Comparison of ENCODE assay signal across 15 cellular contexts in genomic region chr5:6900828-6901227, GRCh38.
DNase-seq lines count a peak whose midpoint lies in the region; ATAC-seq, FAIRE-seq and TF ChIP-seq lines count a peak whose summit lies in the region.
"Had no signal": no experiment of that assay in that cellular context is flagged by ENCODE, and none has a peak within 500 bp of the region (broad histone marks: within the 10 kb centered on the region; RNA-seq: fewer than 3 reads in every experiment).

No MANE protein-coding gene starts in this region.

- H3K27me3 ChIP-seq in GM23338 (ENCODE audit: insufficient read depth), result no peaks in the 10 kb centered on the region
- no peaks in the 10 kb centered on the region for H3K27me3 ChIP-seq in astrocyte (ENCODE audit: insufficient read depth, low read length)
- H3K27me3 ChIP-seq in neural progenitor cell, result no peaks in the 10 kb centered on the region
- H3K27me3 ChIP-seq in smooth muscle cell (ENCODE audit: low read depth), result no peaks in the 10 kb centered on the region
- no peaks in the 10 kb centered on the region for H3K27me3 ChIP-seq in left lung
- H3K27me3 ChIP-seq: brain microvascular endothelial cell had no signal

- H3K4me2 ChIP-seq in GM23338, result no peak overlapping the region
- H3K4me2 ChIP-seq in astrocyte (ENCODE audit: low read length), result no peak overlapping the region
- peak overlapping the region; percentile 33 for H3K4me2 ChIP-seq in neural progenitor cell
- no peak overlapping the region for H3K4me2 ChIP-seq in smooth muscle cell

- H3K4me1 ChIP-seq in GM23338 (ENCODE audit: insufficient read depth) (no peaks in the 10 kb centered on the region), astrocyte (ENCODE audit: insufficient read depth, low read length) (no peaks in the 10 kb centered on the region), neural progenitor cell (peaks cover 23% of the 10 kb centered on the region), smooth muscle cell (ENCODE audit: low read depth) (no peaks in the 10 kb centered on the region), left lung (no peaks in the 10 kb centered on the region)

- intact Hi-C loops in activated T-helper 1 cell treated with anti-CD3 and anti-CD28 coated beads, Interleukin-12 subunit alpha, Interleukin-12 subunit beta, Interleukin-2, Interleukin-4 antibody, amounts not matched to agents 30 ng/mL and 10 ng/mL and 1 ng/mL, durations not matched to agents 14 hours and 24 hours and 36 hours (cut with micrococcal nuclease), result no loop called here
- intact Hi-C loops in cardiac septum (cut with DNase I), result no loop called here
- intact Hi-C loops in left lung (cut with DNase I), result no loop called here

- no peak for TF ChIP-seq CTCF in GM23338 (conservative IDR thresholded peaks at IDR 0.05; ENCODE audit: low read depth in 2 of 2)
- no peak for TF ChIP-seq CTCF in astrocyte (IDR thresholded peaks at IDR 0.05; ENCODE audit: insufficient read depth, low read depth, low read length)
- TF ChIP-seq CTCF in neural progenitor cell (IDR thresholded peaks at IDR 0.05), result no peak
- no peak for TF ChIP-seq CTCF in smooth muscle cell (IDR thresholded peaks at IDR 0.05; ENCODE audit: borderline replicate concordance, insufficient read depth, poor library complexity, severe bottlenecking)
- TF ChIP-seq CTCF in left lung (IDR thresholded peaks at IDR 0.05), result no peak

- H3K27me3 Mint-ChIP-seq in GM23338 (ENCODE audit: insufficient read depth, low read depth, poor library complexity) (no peaks in the 10 kb centered on the region), astrocyte (ENCODE audit: low read depth, unreplicated experiment) (peaks cover 4% of the 10 kb centered on the region), neural progenitor cell (ENCODE audit: insufficient read depth, low read depth) (peaks cover 10% of the 10 kb centered on the region)
- H3K27me3 Mint-ChIP-seq in activated T-helper 1 cell treated with anti-CD3 and anti-CD28 coated beads, Interleukin-12 subunit alpha, Interleukin-12 subunit beta, Interleukin-2, Interleukin-4 antibody, amounts not matched to agents 30 ng/mL and 10 ng/mL and 1 ng/mL, durations not matched to agents 14 hours and 24 hours and 36 hours (ENCODE audit: insufficient read depth), result no peaks in the 10 kb centered on the region

- H3K36me3 ChIP-seq in GM23338 (ENCODE audit: insufficient read depth) (no peaks in the 10 kb centered on the region), astrocyte (ENCODE audit: insufficient read depth, low read length) (no peaks in the 10 kb centered on the region), neural progenitor cell (no peaks in the 10 kb centered on the region), smooth muscle cell (ENCODE audit: low read depth) (no peaks in the 10 kb centered on the region), left lung (no peaks in the 10 kb centered on the region)
- H3K36me3 ChIP-seq: brain microvascular endothelial cell had no signal

- DNase-seq in GM23338 (ENCODE audit: low spot score) (peak; percentile 14), NCI-H2081 treated with DMSO at 0.1 percent for 48 hours (lab: John Stamatoyannopoulos, UW) (peak; percentile 100), astrocyte (ENCODE audit: low read depth) (no peak), neural progenitor cell (ENCODE audit: low spot score) (peak; percentile 52), cardiac septum (ENCODE audit: low spot score) (no peak), smooth muscle cell (lab: John Stamatoyannopoulos, UW; ENCODE audit: unreplicated experiment) (no peak), left lung (no peak)
- DNase-seq in activated T-helper 1 cell treated with anti-CD3 and anti-CD28 coated beads, Interleukin-12 subunit alpha, Interleukin-12 subunit beta, Interleukin-2, Interleukin-4 antibody, amounts not matched to agents 30 ng/mL and 10 ng/mL and 1 ng/mL, durations not matched to agents 14 hours and 24 hours and 36 hours (ENCODE audit: low spot score), result no peak
- DNase-seq: brain microvascular endothelial cell; effector CD4-positive, alpha-beta T cell; NCI-H2171 treated with DMSO at 0.1 percent for 48 hours; stimulated activated CD4-positive, alpha-beta T cell treated with anti-CD3 and anti-CD28 coated beads, Interleukin-2, amount 100 ng/mL, for 48 hours; T1000 had no signal

- H3K4me3 Mint-ChIP-seq in GM23338 (no peak overlapping the region), astrocyte (ENCODE audit: unreplicated experiment) (no peak overlapping the region), neural progenitor cell (no peak overlapping the region)
- H3K4me3 Mint-ChIP-seq in activated T-helper 1 cell treated with anti-CD3 and anti-CD28 coated beads, Interleukin-12 subunit alpha, Interleukin-12 subunit beta, Interleukin-2, Interleukin-4 antibody, amounts not matched to agents 30 ng/mL and 10 ng/mL and 1 ng/mL, durations not matched to agents 14 hours and 24 hours and 36 hours, result no peak overlapping the region
- H3K4me3 Mint-ChIP-seq: B cell; stimulated activated effector memory CD8-positive, alpha-beta T cell treated with anti-CD3 and anti-CD28 coated beads, Interleukin-12 subunit alpha, Interleukin-12 subunit beta, amount 100 ng/mL, for 72 hours had no signal

- no peak for FAIRE-seq in astrocyte (lab: Jason Lieb, UNC)

- H3K9me2 ChIP-seq in GM23338 (ENCODE audit: insufficient read depth), result peaks cover 9% of the 10 kb centered on the region; the same call in 1 of the 2 replicates

- H2AFZ ChIP-seq in GM23338 (peak overlapping the region; percentile 91), astrocyte (ENCODE audit: low read depth, low read length) (peak overlapping the region; percentile 14), neural progenitor cell (replicated peaks) (no peak overlapping the region), smooth muscle cell (ENCODE audit: low read depth) (no peak overlapping the region)

- no peaks in the 10 kb centered on the region; the same call in 2 of the 3 replicates for H3K9me3 Mint-ChIP-seq in GM23338
- peaks cover 2% of the 10 kb centered on the region for H3K9me3 Mint-ChIP-seq in astrocyte (ENCODE audit: unreplicated experiment)
- H3K9me3 Mint-ChIP-seq in neural progenitor cell, result peaks cover 14% of the 10 kb centered on the region
- H3K9me3 Mint-ChIP-seq in activated T-helper 1 cell treated with anti-CD3 and anti-CD28 coated beads, Interleukin-12 subunit alpha, Interleukin-12 subunit beta, Interleukin-2, Interleukin-4 antibody, amounts not matched to agents 30 ng/mL and 10 ng/mL and 1 ng/mL, durations not matched to agents 14 hours and 24 hours and 36 hours, result no peaks in the 10 kb centered on the region

- H3K36me3 Mint-ChIP-seq in GM23338 (ENCODE audit: low read depth) (no peaks in the 10 kb centered on the region), astrocyte (ENCODE audit: low read depth, unreplicated experiment) (no peaks in the 10 kb centered on the region), neural progenitor cell (no peaks in the 10 kb centered on the region)
- no peaks in the 10 kb centered on the region for H3K36me3 Mint-ChIP-seq in activated T-helper 1 cell treated with anti-CD3 and anti-CD28 coated beads, Interleukin-12 subunit alpha, Interleukin-12 subunit beta, Interleukin-2, Interleukin-4 antibody, amounts not matched to agents 30 ng/mL and 10 ng/mL and 1 ng/mL, durations not matched to agents 14 hours and 24 hours and 36 hours (ENCODE audit: low read depth)
- H3K36me3 Mint-ChIP-seq: stimulated activated effector memory CD8-positive, alpha-beta T cell treated with anti-CD3 and anti-CD28 coated beads, Interleukin-12 subunit alpha, Interleukin-12 subunit beta, amount 100 ng/mL, for 72 hours had no signal

- H3K9me3 ChIP-seq in astrocyte (ENCODE audit: insufficient read depth, low read depth, low read length) (peaks cover 2% of the 10 kb centered on the region), neural progenitor cell (ENCODE audit: low read depth) (no peaks in the 10 kb centered on the region), smooth muscle cell (replicated peaks; ENCODE audit: low read depth) (no peaks in the 10 kb centered on the region), left lung (peaks cover 0 to 5% of the 10 kb centered on the region in 2 donors)

- ATAC-seq in GM23338 (no peak), left lung (no peak)
- ATAC-seq: stimulated activated effector memory CD8-positive, alpha-beta T cell treated with anti-CD3 and anti-CD28 coated beads, Interleukin-12 subunit alpha, Interleukin-12 subunit beta, amount 100 ng/mL, for 72 hours had no signal

- H4K20me1 ChIP-seq in GM23338 (replicated peaks; ENCODE audit: insufficient read depth) (no peaks in the 10 kb centered on the region), astrocyte (ENCODE audit: insufficient read depth, low read length) (no peaks in the 10 kb centered on the region), neural progenitor cell (ENCODE audit: low read depth) (no peaks in the 10 kb centered on the region), smooth muscle cell (ENCODE audit: low read depth) (no peaks in the 10 kb centered on the region)

- no peak overlapping the region for H3K27ac Mint-ChIP-seq in GM23338
- H3K27ac Mint-ChIP-seq in astrocyte (ENCODE audit: unreplicated experiment), result peak overlapping the region; percentile 26
- H3K27ac Mint-ChIP-seq in neural progenitor cell, result peak overlapping the region; percentile 43
- H3K27ac Mint-ChIP-seq in activated T-helper 1 cell treated with anti-CD3 and anti-CD28 coated beads, Interleukin-12 subunit alpha, Interleukin-12 subunit beta, Interleukin-2, Interleukin-4 antibody, amounts not matched to agents 30 ng/mL and 10 ng/mL and 1 ng/mL, durations not matched to agents 14 hours and 24 hours and 36 hours, result no peak overlapping the region
- H3K27ac Mint-ChIP-seq: B cell; stimulated activated effector memory CD8-positive, alpha-beta T cell treated with anti-CD3 and anti-CD28 coated beads, Interleukin-12 subunit alpha, Interleukin-12 subunit beta, amount 100 ng/mL, for 72 hours had no signal

- H3K27ac ChIP-seq in GM23338 (ENCODE audit: low read depth), result no peak overlapping the region
- H3K27ac ChIP-seq in astrocyte (ENCODE audit: low read depth, low read length), result no peak overlapping the region
- H3K27ac ChIP-seq in neural progenitor cell, result no peak overlapping the region
- H3K27ac ChIP-seq in smooth muscle cell (ENCODE audit: low read depth), result no peak overlapping the region
- H3K27ac ChIP-seq in left lung, result no peak overlapping the region
- H3K27ac ChIP-seq: brain microvascular endothelial cell had no signal

- H3K4me1 Mint-ChIP-seq in GM23338, result no peaks in the 10 kb centered on the region
- H3K4me1 Mint-ChIP-seq in astrocyte (ENCODE audit: low read depth, unreplicated experiment), result peaks cover 2% of the 10 kb centered on the region
- H3K4me1 Mint-ChIP-seq in neural progenitor cell, result peaks cover 8% of the 10 kb centered on the region
- H3K4me1 Mint-ChIP-seq in activated T-helper 1 cell treated with anti-CD3 and anti-CD28 coated beads, Interleukin-12 subunit alpha, Interleukin-12 subunit beta, Interleukin-2, Interleukin-4 antibody, amounts not matched to agents 30 ng/mL and 10 ng/mL and 1 ng/mL, durations not matched to agents 14 hours and 24 hours and 36 hours (ENCODE audit: low read depth), result no peaks in the 10 kb centered on the region
- H3K4me1 Mint-ChIP-seq: B cell; stimulated activated effector memory CD8-positive, alpha-beta T cell treated with anti-CD3 and anti-CD28 coated beads, Interleukin-12 subunit alpha, Interleukin-12 subunit beta, amount 100 ng/mL, for 72 hours had no signal

- H3K4me3 ChIP-seq in GM23338, result no peak overlapping the region
- no peak overlapping the region for H3K4me3 ChIP-seq in astrocyte (ENCODE audit: insufficient read depth, low read depth, low read length)
- H3K4me3 ChIP-seq in neural progenitor cell, result no peak overlapping the region
- no peak overlapping the region for H3K4me3 ChIP-seq in smooth muscle cell
- no peak overlapping the region for H3K4me3 ChIP-seq in left lung

- H3K9ac ChIP-seq in astrocyte (ENCODE audit: low read length) (no peak overlapping the region), neural progenitor cell (no peak overlapping the region), smooth muscle cell (ENCODE audit: low read depth) (no peak overlapping the region)

- H3K79me2 ChIP-seq in GM23338 (replicated peaks; ENCODE audit: insufficient read depth), result no peaks in the 10 kb centered on the region
- no peaks in the 10 kb centered on the region for H3K79me2 ChIP-seq in astrocyte (ENCODE audit: insufficient read depth, low read length)
- H3K79me2 ChIP-seq in neural progenitor cell (ENCODE audit: low read depth), result no peaks in the 10 kb centered on the region
- H3K79me2 ChIP-seq in smooth muscle cell (ENCODE audit: low read depth), result no peaks in the 10 kb centered on the region

- H3F3A ChIP-seq in GM23338 (replicated peaks; ENCODE audit: low read depth) (no peaks in the 10 kb centered on the region), neural progenitor cell (ENCODE audit: low read depth) (no peaks in the 10 kb centered on the region), smooth muscle cell (ENCODE audit: low read depth) (no peaks in the 10 kb centered on the region)

- WGBS in smooth muscle cell (ENCODE audit: low lambda C conversion rate), result 79% methylated on average over 9 of the region's 9 CpGs

Comparison
In these comparisons a context has a peak if more than half of its experiments do, and no peak if none do; other contexts are left out.
1. DNase-seq: peak in GM23338 (single experiment), NCI-H2081 treated with DMSO at 0.1 percent for 48 hours (single experiment) and neural progenitor cell (single experiment); none in astrocyte (single experiment), activated T-helper 1 cell treated with anti-CD3 and anti-CD28 coated beads, Interleukin-12 subunit alpha, Interleukin-12 subunit beta, Interleukin-2, Interleukin-4 antibody, amounts not matched to agents 30 ng/mL and 10 ng/mL and 1 ng/mL, durations not matched to agents 14 hours and 24 hours and 36 hours (single experiment), cardiac septum (single experiment), smooth muscle cell (single experiment) and left lung (0 of 2).
2. H2AFZ ChIP-seq: peak in GM23338 (single experiment) and astrocyte (single experiment); none in neural progenitor cell (single experiment) and smooth muscle cell (single experiment).
3. H3K27ac Mint-ChIP-seq: peak in astrocyte (single experiment) and neural progenitor cell (single experiment); none in GM23338 (single experiment) and activated T-helper 1 cell treated with anti-CD3 and anti-CD28 coated beads, Interleukin-12 subunit alpha, Interleukin-12 subunit beta, Interleukin-2, Interleukin-4 antibody, amounts not matched to agents 30 ng/mL and 10 ng/mL and 1 ng/mL, durations not matched to agents 14 hours and 24 hours and 36 hours (single experiment).